In genomic region chr4:10090467-10091250, GRCh38 we compare ENCODE assay signal across 13 cellular contexts. TPM values are rescaled to one million over a fixed set of nuclear protein-coding genes. Genes with fewer than 3 reads are reported as not detected.
DNase-seq lines count a peak whose midpoint lies in the region; ATAC-seq and TF ChIP-seq lines count a peak whose summit lies in the region.
"Had no signal": no experiment of that assay in that cellular context is flagged by ENCODE, and none has a peak within 500 bp of the region (broad histone marks: within the 10 kb centered on the region; RNA-seq: fewer than 3 reads in every experiment).

No MANE protein-coding gene starts in this region.

- no TSS peak for BruUV-seq in A673 (replicated peaks; lab: Mats Ljungman, UMichigan)

- in situ Hi-C loops in ACHN (cut with HindIII; ENCODE audit: low pct_ligation_motif_present, low pct_unique_long_range_greater_than_20kb, low sequenced_read_pairs): no loop called here

- no peaks in the 10 kb centered on the region for H3K4me1 ChIP-seq in A673 (ENCODE audit: insufficient read depth, low read length, poor library complexity, severe bottlenecking)

- peaks cover 48% of the 10 kb centered on the region for H3K36me3 ChIP-seq in A673 (ENCODE audit: insufficient read depth, low read length, poor library complexity, severe bottlenecking)

- H3K9me3 Mint-ChIP-seq in activated CD4-positive, alpha-beta T cell treated with anti-CD3 and anti-CD28 coated beads for 36 hours (ENCODE audit: low read depth): no peaks in the 10 kb centered on the region
- no peaks in the 10 kb centered on the region for H3K9me3 Mint-ChIP-seq in activated T-helper 2 cell treated with anti-CD3 and anti-CD28 coated beads, Interferon-gamma antibody, Interleukin-2, Interleukin-4, amounts not matched to agents 10 μg/mL and 5 μg/mL and 100 μg/mL, durations not matched to agents 14 hours and 24 hours and 36 hours
- no peaks in the 10 kb centered on the region for H3K9me3 Mint-ChIP-seq in immature natural killer cell
- no peaks in the 10 kb centered on the region for H3K9me3 Mint-ChIP-seq in stimulated activated effector memory CD8-positive, alpha-beta T cell treated with anti-CD3 and anti-CD28 coated beads, Interleukin-12 subunit alpha, Interleukin-12 subunit beta, amount 100 ng/mL, for 72 hours

- no peak overlapping the region for H3K4me3 Mint-ChIP-seq in activated CD4-positive, alpha-beta T cell treated with anti-CD3 and anti-CD28 coated beads for 36 hours
- H3K4me3 Mint-ChIP-seq in activated T-helper 2 cell treated with anti-CD3 and anti-CD28 coated beads, Interferon-gamma antibody, Interleukin-2, Interleukin-4, amounts not matched to agents 10 μg/mL and 5 μg/mL and 100 μg/mL, durations not matched to agents 14 hours and 24 hours and 36 hours (ENCODE audit: low read depth): no peak overlapping the region
- peak overlapping the region in 1 of 5 donors; percentile 30 for H3K4me3 Mint-ChIP-seq in immature natural killer cell
- no peak overlapping the region for H3K4me3 Mint-ChIP-seq in stimulated activated effector memory CD8-positive, alpha-beta T cell treated with anti-CD3 and anti-CD28 coated beads, Interleukin-12 subunit alpha, Interleukin-12 subunit beta, amount 100 ng/mL, for 72 hours

- POLR2A ChIA-PET in activated CD4-positive, alpha-beta T cell treated with anti-CD3 and anti-CD28 coated beads for 36 hours (lab: Charles Lee): interaction anchor here (0.7 kb wide), 1 partner anchor 17 kb away, joined by 3 read pairs; no protein-coding TSS in a partner anchor
- POLR2A ChIA-PET in A673 (lab: Charles Lee; ENCODE audit: low non-redundant PET): no interaction called here

- intact Hi-C loops in activated CD4-positive, alpha-beta T cell treated with anti-CD3 and anti-CD28 coated beads for 36 hours (cut with DNase I, micrococcal nuclease): no loop called here
- intact Hi-C loops in activated T-helper 2 cell treated with anti-CD3 and anti-CD28 coated beads, Interferon-gamma antibody, Interleukin-2, Interleukin-4, amounts not matched to agents 10 μg/mL and 5 μg/mL and 100 μg/mL, durations not matched to agents 14 hours and 24 hours and 36 hours (cut with micrococcal nuclease): loop anchor here (10.0 kb wide), 1 partner anchor 584 kb away; no protein-coding TSS in a partner anchor
- intact Hi-C loops in A673 (cut with micrococcal nuclease; ENCODE audit: unreplicated experiment): no loop called here

- H3K27ac ChIP-seq in A673 (ENCODE audit: low read depth, low read length, poor library complexity, severe bottlenecking): no peak overlapping the region
- H3K27ac ChIP-seq: HL-60 had no signal

- peaks cover 44% of the 10 kb centered on the region for H3K4me1 Mint-ChIP-seq in activated CD4-positive, alpha-beta T cell treated with anti-CD3 and anti-CD28 coated beads for 36 hours
- H3K4me1 Mint-ChIP-seq in activated T-helper 2 cell treated with anti-CD3 and anti-CD28 coated beads, Interferon-gamma antibody, Interleukin-2, Interleukin-4, amounts not matched to agents 10 μg/mL and 5 μg/mL and 100 μg/mL, durations not matched to agents 14 hours and 24 hours and 36 hours (ENCODE audit: low read depth): peaks cover 32% of the 10 kb centered on the region
- peaks cover 60 to 75% of the 10 kb centered on the region in 2 donors for H3K4me1 Mint-ChIP-seq in immature natural killer cell
- H3K4me1 Mint-ChIP-seq in stimulated activated effector memory CD8-positive, alpha-beta T cell treated with anti-CD3 and anti-CD28 coated beads, Interleukin-12 subunit alpha, Interleukin-12 subunit beta, amount 100 ng/mL, for 72 hours: peaks cover 50% of the 10 kb centered on the region

- H3K9me3 ChIP-seq in A673 (ENCODE audit: low read depth, low read length, poor library complexity, severe bottlenecking): no peaks in the 10 kb centered on the region
- H3K9me3 ChIP-seq: body of pancreas, sigmoid colon had no signal

- ATAC-seq in activated CD4-positive, alpha-beta T cell treated with anti-CD3 and anti-CD28 coated beads for 36 hours: no peak
- ATAC-seq in stimulated activated effector memory CD8-positive, alpha-beta T cell treated with anti-CD3 and anti-CD28 coated beads, Interleukin-12 subunit alpha, Interleukin-12 subunit beta, amount 100 ng/mL, for 72 hours: no peak
- ATAC-seq: body of pancreas had no signal

- no peak for DNase-seq in activated CD4-positive, alpha-beta T cell treated with anti-CD3 and anti-CD28 coated beads for 36 hours
- no peak for DNase-seq in activated CD4-positive, alpha-beta T cell treated with anti-CD3 and anti-CD28 coated beads for 48 hours
- DNase-seq in activated T-helper 2 cell treated with anti-CD3 and anti-CD28 coated beads, Interferon-gamma antibody, Interleukin-2, Interleukin-4, amounts not matched to agents 10 μg/mL and 5 μg/mL and 100 μg/mL, durations not matched to agents 14 hours and 24 hours and 36 hours (ENCODE audit: low spot score): no peak
- DNase-seq in immature natural killer cell: no peak
- no peak for DNase-seq in stimulated activated effector memory CD8-positive, alpha-beta T cell treated with anti-CD3 and anti-CD28 coated beads, Interleukin-12 subunit alpha, Interleukin-12 subunit beta, amount 100 ng/mL, for 72 hours (ENCODE audit: low spot score in 2 of 2)
- no peak for DNase-seq in ACHN
- no peak for DNase-seq in T1000 (lab: John Stamatoyannopoulos, UW)
- no peak for DNase-seq in A673 (ENCODE audit: low spot score)
- DNase-seq: body of pancreas, H7, NCI-H2081, sigmoid colon had no signal

- no peak overlapping the region for H3K4me3 ChIP-seq in A673 (ENCODE audit: low read depth, low read length, poor library complexity, severe bottlenecking)
- H3K4me3 ChIP-seq: body of pancreas, sigmoid colon had no signal

- CTCF ChIA-PET in activated CD4-positive, alpha-beta T cell treated with anti-CD3 and anti-CD28 coated beads for 36 hours (lab: Charles Lee): interaction anchor here (0.7 to 1.3 kb wide), 5 partner anchors 26 to 326 kb away, joined by 3 read pairs; no protein-coding TSS in a partner anchor
- CTCF ChIA-PET in A673 (lab: Charles Lee): no interaction called here

- TF ChIP-seq CTCF in A673 (conservative IDR thresholded peaks at IDR 0.05; ENCODE audit: low read depth, low read length): no peak

- H3K27ac Mint-ChIP-seq in activated CD4-positive, alpha-beta T cell treated with anti-CD3 and anti-CD28 coated beads for 36 hours: peak overlapping the region; percentile 72
- H3K27ac Mint-ChIP-seq in activated T-helper 2 cell treated with anti-CD3 and anti-CD28 coated beads, Interferon-gamma antibody, Interleukin-2, Interleukin-4, amounts not matched to agents 10 μg/mL and 5 μg/mL and 100 μg/mL, durations not matched to agents 14 hours and 24 hours and 36 hours: peak overlapping the region; percentile 55
- H3K27ac Mint-ChIP-seq in immature natural killer cell: peak overlapping the region; percentile 62 to 97 (median 74)
- H3K27ac Mint-ChIP-seq in stimulated activated effector memory CD8-positive, alpha-beta T cell treated with anti-CD3 and anti-CD28 coated beads, Interleukin-12 subunit alpha, Interleukin-12 subunit beta, amount 100 ng/mL, for 72 hours: peak overlapping the region; percentile 98

- peaks cover 70% of the 10 kb centered on the region for H3K36me3 Mint-ChIP-seq in activated CD4-positive, alpha-beta T cell treated with anti-CD3 and anti-CD28 coated beads for 36 hours (ENCODE audit: low read depth)
- peaks cover 93% of the 10 kb centered on the region for H3K36me3 Mint-ChIP-seq in activated T-helper 2 cell treated with anti-CD3 and anti-CD28 coated beads, Interferon-gamma antibody, Interleukin-2, Interleukin-4, amounts not matched to agents 10 μg/mL and 5 μg/mL and 100 μg/mL, durations not matched to agents 14 hours and 24 hours and 36 hours (ENCODE audit: low read depth)
- H3K36me3 Mint-ChIP-seq in immature natural killer cell: peaks cover 4 to 44% (median 9%) of the 10 kb centered on the region in 3 donors
- peaks cover 100% of the 10 kb centered on the region for H3K36me3 Mint-ChIP-seq in stimulated activated effector memory CD8-positive, alpha-beta T cell treated with anti-CD3 and anti-CD28 coated beads, Interleukin-12 subunit alpha, Interleukin-12 subunit beta, amount 100 ng/mL, for 72 hours

- no peaks in the 10 kb centered on the region for H3K27me3 Mint-ChIP-seq in activated CD4-positive, alpha-beta T cell treated with anti-CD3 and anti-CD28 coated beads for 36 hours
- no peaks in the 10 kb centered on the region for H3K27me3 Mint-ChIP-seq in activated T-helper 2 cell treated with anti-CD3 and anti-CD28 coated beads, Interferon-gamma antibody, Interleukin-2, Interleukin-4, amounts not matched to agents 10 μg/mL and 5 μg/mL and 100 μg/mL, durations not matched to agents 14 hours and 24 hours and 36 hours (ENCODE audit: low read depth)
- H3K27me3 Mint-ChIP-seq in immature natural killer cell (ENCODE audit: low read depth in 3 of 3): peaks cover 6 to 9% (median 8%) of the 10 kb centered on the region in 3 donors

- no peaks in the 10 kb centered on the region for H3K27me3 ChIP-seq in A673 (replicated peaks; ENCODE audit: insufficient read depth, low read depth, low read length, poor library complexity)
- H3K27me3 ChIP-seq: body of pancreas, sigmoid colon had no signal

RNA-seq across cellular contexts. Expression of gene WDR1, which starts 25.9 kb away (rescaled TPM):
- 100 to 1,000 TPM; 308 to 354 TPM for total RNA-seq in activated CD4-positive, alpha-beta T cell treated with anti-CD3 and anti-CD28 coated beads for 36 hours
- 387 and 398 TPM in 2 replicates for total RNA-seq in activated T-helper 2 cell treated with anti-CD3 and anti-CD28 coated beads, Interferon-gamma antibody, Interleukin-2, Interleukin-4, amounts not matched to agents 10 μg/mL and 5 μg/mL and 100 μg/mL, durations not matched to agents 14 hours and 24 hours and 36 hours
- 100 to 1,000 TPM; 339 to 509 (median 401) TPM for polyA plus RNA-seq in immature natural killer cell
- total RNA-seq in A673 (2021): 196 and 227 TPM in 2 replicates
